In the genomic region with DNA sequence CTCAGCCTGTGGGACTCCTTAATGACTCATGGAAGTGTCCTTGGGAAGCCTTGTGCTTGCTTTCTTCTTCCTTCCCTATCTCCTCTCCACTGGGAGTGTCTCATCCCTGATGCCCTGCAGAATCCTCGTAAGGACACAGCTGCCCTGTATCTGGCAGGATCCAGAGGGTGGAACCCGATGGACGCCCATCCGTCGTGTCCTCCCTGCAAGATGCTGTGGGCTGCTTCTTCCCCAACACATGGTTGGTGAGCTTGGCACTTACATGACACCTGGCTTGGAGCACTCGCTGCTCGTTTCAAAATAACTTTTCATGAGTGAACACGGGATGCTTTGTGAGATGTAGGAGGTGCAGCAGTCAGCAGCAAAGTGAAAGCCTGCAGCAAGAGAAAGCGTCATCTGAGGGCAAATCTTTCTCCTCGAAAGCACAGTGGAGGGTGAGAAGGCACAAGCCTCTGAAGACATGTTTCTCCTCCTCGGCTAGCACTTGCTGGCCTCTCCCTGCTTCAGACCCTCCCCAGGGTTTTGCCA, we compare ENCODE assay signal across 27 cellular contexts. TPM values are rescaled to one million over a fixed set of nuclear protein-coding genes. Genes with fewer than 3 reads are reported as not detected.
"Had no signal": no experiment of that assay in that cellular context is flagged by ENCODE, and none has a peak within 500 bp of the region (broad histone marks: within the 10 kb centered on the region; RNA-seq: fewer than 3 reads in every experiment).

No MANE protein-coding gene starts in this region.

- H3K27ac ChIP-seq: adrenal gland, KMS-11, SJSA1 had no signal

- H3K9me3 Mint-ChIP-seq: activated CD8-positive, alpha-beta T cell treated with anti-CD3 and anti-CD28 coated beads for 36 hours; activated naive CD8-positive, alpha-beta T cell treated with anti-CD3 and anti-CD28 coated beads, Interleukin-2, amount 10 ng/mL, durations not matched to agents 7 days and 5 days; T-helper 1 cell treated with Interleukin-12 subunit alpha and Interleukin-12 subunit beta and Interleukin-4 antibody, amounts not matched to agents 30 μg/mL and 1 μg/mL, for 36 hours had no signal

- H3K4me3 ChIP-seq: adrenal gland, SJSA1 had no signal

- DNase-seq: activated CD4-positive, alpha-beta T cell treated with anti-CD3 and anti-CD28 coated beads for 4 hours; activated CD8-positive, alpha-beta memory T cell treated with anti-CD3 and anti-CD28 coated beads, Interleukin-2, amount 50 U/mL, for 4 hours; activated CD8-positive, alpha-beta T cell treated with anti-CD3 and anti-CD28 coated beads for 36 hours; activated naive CD4-positive, alpha-beta T cell treated with anti-CD3 and anti-CD28 coated beads, Interleukin-2, amount 50 U/mL, for 16 hours; activated naive CD8-positive, alpha-beta T cell treated with anti-CD3 and anti-CD28 coated beads, Interleukin-2, amount 10 ng/mL, durations not matched to agents 7 days and 5 days; adrenal gland; anterior cingulate cortex; MV-4-11; NCI-H1092 treated with DMSO at 0.1 percent for 48 hours; NCI-H1417 treated with DMSO at 0.1 percent for 48 hours; NCI-H1694; NCI-H2029; NCI-H2107; NCI-H345; NCI-H510A; NCI-H526 treated with DMSO at 0.1 percent for 48 hours; NCI-H82; PC-3; SHP77; SW 1271 had no signal

- H3K27ac Mint-ChIP-seq: activated CD8-positive, alpha-beta T cell treated with anti-CD3 and anti-CD28 coated beads for 36 hours; activated naive CD8-positive, alpha-beta T cell treated with anti-CD3 and anti-CD28 coated beads, Interleukin-2, amount 10 ng/mL, durations not matched to agents 7 days and 5 days; T-helper 1 cell treated with Interleukin-12 subunit alpha and Interleukin-12 subunit beta and Interleukin-4 antibody, amounts not matched to agents 30 μg/mL and 1 μg/mL, for 36 hours had no signal

- H3K4me1 ChIP-seq: adrenal gland, SJSA1 had no signal

- H3K4me2 ChIP-seq: KMS-11 had no signal

- H3K36me3 Mint-ChIP-seq: activated naive CD8-positive, alpha-beta T cell treated with anti-CD3 and anti-CD28 coated beads, Interleukin-2, amount 10 ng/mL, durations not matched to agents 7 days and 5 days had no signal

- H3K4me1 Mint-ChIP-seq: activated naive CD8-positive, alpha-beta T cell treated with anti-CD3 and anti-CD28 coated beads, Interleukin-2, amount 10 ng/mL, durations not matched to agents 7 days and 5 days had no signal

- H3K9me3 ChIP-seq: adrenal gland, SJSA1 had no signal

- H3K4me3 Mint-ChIP-seq: activated CD8-positive, alpha-beta T cell treated with anti-CD3 and anti-CD28 coated beads for 36 hours; activated naive CD8-positive, alpha-beta T cell treated with anti-CD3 and anti-CD28 coated beads, Interleukin-2, amount 10 ng/mL, durations not matched to agents 7 days and 5 days; T-helper 1 cell treated with Interleukin-12 subunit alpha and Interleukin-12 subunit beta and Interleukin-4 antibody, amounts not matched to agents 30 μg/mL and 1 μg/mL, for 36 hours had no signal

- FAIRE-seq: RCC 7860 had no signal

- H3K27me3 ChIP-seq: adrenal gland, SJSA1 had no signal

- ATAC-seq: activated CD4-positive, CD25-positive, alpha-beta regulatory T cell treated with anti-CD3 and anti-CD28 coated beads, Interleukin-2, amount 50 U/mL, for 24 hours; activated CD8-positive, alpha-beta T cell treated with anti-CD3 and anti-CD28 coated beads for 36 hours; PC-3; SK-N-SH treated with all-trans-retinoic acid at 6 μM for 48 hours had no signal

- H3K9ac ChIP-seq: KMS-11 had no signal

- H3K36me3 ChIP-seq: adrenal gland, SJSA1 had no signal

RNA-seq across cellular contexts. Expression of a gene that starts 3.3 kb away (rescaled TPM):
- total RNA-seq: activated CD8-positive, alpha-beta T cell treated with anti-CD3 and anti-CD28 coated beads for 36 hours; activated naive CD8-positive, alpha-beta T cell treated with anti-CD3 and anti-CD28 coated beads, Interleukin-2, amount 10 ng/mL, durations not matched to agents 7 days and 5 days; MCF 10A; PC-3; SJSA1 had no signal

RNA-seq across cellular contexts. Expression of a gene that starts 11.6 kb away (rescaled TPM):
- total RNA-seq: activated CD8-positive, alpha-beta T cell treated with anti-CD3 and anti-CD28 coated beads for 36 hours; activated naive CD8-positive, alpha-beta T cell treated with anti-CD3 and anti-CD28 coated beads, Interleukin-2, amount 10 ng/mL, durations not matched to agents 7 days and 5 days; MCF 10A; PC-3; SJSA1 had no signal

RNA-seq across cellular contexts. Expression of a gene that starts 16.8 kb away (rescaled TPM):
- total RNA-seq: activated CD8-positive, alpha-beta T cell treated with anti-CD3 and anti-CD28 coated beads for 36 hours; activated naive CD8-positive, alpha-beta T cell treated with anti-CD3 and anti-CD28 coated beads, Interleukin-2, amount 10 ng/mL, durations not matched to agents 7 days and 5 days; MCF 10A; PC-3; SJSA1 had no signal

RNA-seq across cellular contexts. Expression of a gene that starts 19.7 kb away (rescaled TPM):
- total RNA-seq: activated CD8-positive, alpha-beta T cell treated with anti-CD3 and anti-CD28 coated beads for 36 hours; activated naive CD8-positive, alpha-beta T cell treated with anti-CD3 and anti-CD28 coated beads, Interleukin-2, amount 10 ng/mL, durations not matched to agents 7 days and 5 days; MCF 10A; PC-3; SJSA1 had no signal

RNA-seq across cellular contexts. Expression of a gene that starts 54.6 kb away (rescaled TPM):
- total RNA-seq: activated CD8-positive, alpha-beta T cell treated with anti-CD3 and anti-CD28 coated beads for 36 hours; activated naive CD8-positive, alpha-beta T cell treated with anti-CD3 and anti-CD28 coated beads, Interleukin-2, amount 10 ng/mL, durations not matched to agents 7 days and 5 days; adrenal gland; MCF 10A; PC-3; SJSA1 had no signal
- polyA plus RNA-seq: adrenal gland had no signal
